Comparison of ENCODE assay signal across 8 cellular contexts in the genomic region with DNA sequence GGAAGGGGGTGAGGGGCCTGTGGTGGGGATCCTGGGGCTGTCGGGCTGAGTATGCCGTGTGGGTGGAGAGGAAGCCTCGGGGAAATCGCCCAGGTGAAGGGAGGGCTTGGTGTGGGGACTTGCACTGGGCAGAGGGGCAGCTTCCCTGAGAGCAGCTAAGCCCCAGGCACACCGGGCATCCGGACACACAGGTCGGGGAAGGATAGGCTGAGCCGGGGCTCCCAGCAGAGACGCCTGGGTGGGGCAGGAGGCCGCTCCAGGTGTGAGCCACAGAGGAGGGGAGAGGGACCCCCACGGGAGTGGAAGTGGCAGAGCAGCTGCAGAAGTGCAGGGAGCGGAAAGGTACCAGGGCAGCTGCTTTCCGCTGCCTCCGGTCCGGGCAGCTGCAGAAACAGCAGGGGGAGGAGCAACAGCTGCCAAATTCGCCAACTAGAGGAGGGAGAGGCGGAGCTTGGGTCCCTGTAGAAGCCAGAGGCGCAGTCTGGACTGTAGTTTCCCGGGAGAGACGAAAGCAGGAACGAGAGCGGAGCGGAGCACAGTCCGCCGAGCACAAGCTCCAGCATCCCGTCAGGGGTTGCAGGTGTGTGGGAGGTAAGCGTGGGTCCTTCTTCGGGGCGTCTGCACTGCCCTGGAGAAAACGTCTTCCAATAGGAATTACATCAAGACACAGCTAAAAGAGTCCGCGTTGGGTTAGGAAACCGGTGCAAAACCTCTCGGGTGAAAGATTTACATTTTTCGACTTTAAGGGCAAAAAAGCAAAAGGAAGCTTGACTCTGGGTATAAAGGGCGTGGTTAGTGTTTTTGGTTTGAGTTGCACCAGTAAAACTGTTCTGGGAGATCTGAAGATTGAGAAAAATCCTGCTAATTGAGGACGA. TPM values are rescaled to one million over a fixed set of nuclear protein-coding genes. Genes with fewer than 3 reads are reported as not detected.
DNase-seq lines count a peak whose midpoint lies in the region; ATAC-seq lines count a peak whose summit lies in the region.

A gene with protein sequence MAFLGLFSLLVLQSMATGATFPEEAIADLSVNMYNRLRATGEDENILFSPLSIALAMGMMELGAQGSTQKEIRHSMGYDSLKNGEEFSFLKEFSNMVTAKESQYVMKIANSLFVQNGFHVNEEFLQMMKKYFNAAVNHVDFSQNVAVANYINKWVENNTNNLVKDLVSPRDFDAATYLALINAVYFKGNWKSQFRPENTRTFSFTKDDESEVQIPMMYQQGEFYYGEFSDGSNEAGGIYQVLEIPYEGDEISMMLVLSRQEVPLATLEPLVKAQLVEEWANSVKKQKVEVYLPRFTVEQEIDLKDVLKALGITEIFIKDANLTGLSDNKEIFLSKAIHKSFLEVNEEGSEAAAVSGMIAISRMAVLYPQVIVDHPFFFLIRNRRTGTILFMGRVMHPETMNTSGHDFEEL (plus strand): TSS at position 489 of the 875 bp plus-strand sequence. CDS start 53,408 bp downstream, outside the sequence.

- ATAC-seq in GM19035 (IDR thresholded peaks at IDR 0.05; ENCODE audit: unreplicated experiment) (peak; percentile 65), HG03280 (IDR thresholded peaks at IDR 0.05; ENCODE audit: unreplicated experiment) (peak; percentile 59), left colon (peak; percentile 75)
- ATAC-seq in activated CD4-positive, CD25-positive, alpha-beta regulatory T cell treated with anti-CD3 and anti-CD28 coated beads, Interleukin-2, amount 50 U/mL, for 24 hours: peak; percentile 48 to 52

- intact Hi-C loops in left colon (cut with DNase I, micrococcal nuclease): no loop called here

- peak within 1 kb of the TSS; percentile 86 for H3K27ac ChIP-seq in cingulate gyrus (ENCODE audit: low read depth, low read length)

- DNase-seq in AG20443 (ENCODE audit: low spot score): peak; percentile 89
- DNase-seq in NCI-H226: peak; percentile 74
- DNase-seq in left colon: peak; percentile 90 to 94
- DNase-seq in stimulated activated CD4-positive, alpha-beta T cell treated with anti-CD3 and anti-CD28 coated beads, Interleukin-1b, Interleukin-23, amount 100 ng/mL, for 4 hours (ENCODE audit: low read depth in 2 of 2): peak; percentile 40 to 58

RNA-seq across cellular contexts. Expression of the gene that starts here (rescaled TPM):
- 1 to 10 TPM in 1 of 2 donors, under 1 TPM in 1; 0.92 to 1.7 TPM for total RNA-seq in left colon

Comparison
In these comparisons a context has a peak if more than half of its experiments do, and no peak if none do; other contexts are left out.
1. Peak in every context shown above with its lines: DNase-seq, ATAC-seq and H3K27ac ChIP-seq.